Comparison of ENCODE assay signal across 14 cellular contexts in the genomic region with DNA sequence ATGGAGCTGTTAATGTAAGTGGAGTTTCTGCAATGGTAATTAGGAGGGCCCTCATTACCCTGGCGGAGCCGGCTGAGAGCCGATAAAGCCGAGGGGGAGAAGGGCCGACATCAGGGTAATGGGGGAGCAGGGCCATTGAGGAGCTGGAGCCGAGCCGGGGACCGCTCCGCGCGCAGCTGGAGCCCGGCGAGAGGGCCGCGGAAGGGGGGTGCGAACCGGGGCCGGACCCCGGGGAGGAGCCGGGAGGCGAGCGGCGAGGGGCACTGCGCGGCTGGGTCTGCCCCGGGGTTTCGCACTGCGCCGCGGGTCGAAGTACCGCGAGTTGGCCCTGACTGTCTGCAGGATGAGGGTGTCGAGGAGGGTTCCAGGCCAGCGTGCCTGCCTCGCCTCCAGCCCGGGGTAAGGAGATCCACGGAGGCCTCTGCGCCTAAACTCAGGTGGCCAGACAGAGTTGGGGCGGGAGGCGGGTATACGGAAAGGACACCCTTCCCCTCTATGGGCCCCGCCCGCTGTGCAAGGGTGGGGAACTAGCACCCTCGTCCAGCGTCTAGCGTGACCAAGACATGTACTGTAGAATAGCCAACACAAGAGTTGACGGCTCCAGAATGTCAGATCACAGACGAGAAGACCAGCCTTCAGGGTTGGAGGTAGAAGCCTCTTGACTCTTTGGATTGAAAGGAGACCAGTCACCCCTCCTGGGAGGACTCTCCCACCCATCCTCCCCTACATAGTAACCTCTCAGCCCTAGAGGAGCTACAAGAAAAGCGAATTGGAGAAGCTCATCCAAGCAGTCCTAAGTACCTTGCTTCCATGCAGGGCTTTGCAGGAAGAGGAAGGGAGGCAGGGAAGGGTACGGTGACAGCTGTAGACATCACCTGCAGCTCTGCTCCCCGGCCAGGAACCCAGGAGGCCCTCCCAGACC. TPM values are rescaled to one million over a fixed set of nuclear protein-coding genes. Genes with fewer than 3 reads are reported as not detected.
DNase-seq lines count a peak whose midpoint lies in the region; ATAC-seq, FAIRE-seq and TF ChIP-seq lines count a peak whose summit lies in the region.
"Had no signal": no experiment of that assay in that cellular context is flagged by ENCODE, and none has a peak within 500 bp of the region (broad histone marks: within the 10 kb centered on the region; RNA-seq: fewer than 3 reads in every experiment).

No MANE protein-coding gene starts in this region.

- H3K36me3 ChIP-seq in heart right ventricle (no peaks in the 10 kb centered on the region), urinary bladder (ENCODE audit: insufficient read depth) (no peaks in the 10 kb centered on the region), PC-9 (ENCODE audit: low read depth) (no peaks in the 10 kb centered on the region), pancreas (no peaks in the 10 kb centered on the region)
- H3K36me3 ChIP-seq in CD8-positive, alpha-beta memory T cell (ENCODE audit: insufficient read depth, low read length), result no peaks in the 10 kb centered on the region
- H3K36me3 ChIP-seq: upper lobe of left lung had no signal

- peaks cover 0 to 2% (median 0%) of the 10 kb centered on the region in 7 donors for H3K9me3 Mint-ChIP-seq in naive B cell
- H3K9me3 Mint-ChIP-seq in CD8-positive, alpha-beta memory T cell, result no peaks in the 10 kb centered on the region

- no peaks in the 10 kb centered on the region for H3F3A ChIP-seq in PC-9 (ENCODE audit: insufficient read depth, low read depth)

- H3K4me3 ChIP-seq in heart right ventricle (peak overlapping the region in 6 of 10 donors; percentile 9 to 39 (median 34)), coronary artery (peak overlapping the region; percentile 60), urinary bladder (ENCODE audit: low read depth, low read length) (peak overlapping the region; percentile 0), PC-9 (no peak overlapping the region), pancreas (no peak overlapping the region)
- H3K4me3 ChIP-seq in CD8-positive, alpha-beta memory T cell (ENCODE audit: low read length), result no peak overlapping the region

- H3K27ac Mint-ChIP-seq in naive B cell, result no peak overlapping the region
- peak overlapping the region in 1 of 8 donors; percentile 87 for H3K27ac Mint-ChIP-seq in CD8-positive, alpha-beta memory T cell

- H3K27me3 Mint-ChIP-seq in naive B cell, result peaks cover 66 to 89% (median 88%) of the 10 kb centered on the region in 3 donors
- H3K27me3 Mint-ChIP-seq in CD8-positive, alpha-beta memory T cell, result peaks cover 51 to 80% of the 10 kb centered on the region in 2 donors

- DNase-seq in heart right ventricle (no peak), left ventricle myocardium superior (no peak), coronary artery (ENCODE audit: low spot score) (no peak), naive B cell (no peak), PC-9 (no peak), pancreas (no peak)
- DNase-seq in CD8-positive, alpha-beta memory T cell, result no peak
- DNase-seq: activated effector memory CD4-positive, alpha-beta T cell treated with Interleukin-2 at 50 U/mL for 16 hours; left colon; NCI-H2081; RPMI8226 had no signal

- H3K4me1 Mint-ChIP-seq in naive B cell, result peaks cover 19 to 34% (median 26%) of the 10 kb centered on the region in 3 donors
- peaks cover 1 to 20% (median 7%) of the 10 kb centered on the region in 3 donors for H3K4me1 Mint-ChIP-seq in CD8-positive, alpha-beta memory T cell

- H4K20me1 ChIP-seq in PC-9 (ENCODE audit: insufficient read depth), result no peaks in the 10 kb centered on the region

- H3K9me3 ChIP-seq in heart right ventricle (no peaks in the 10 kb centered on the region), PC-9 (ENCODE audit: insufficient read depth, low read depth) (no peaks in the 10 kb centered on the region), pancreas (no peaks in the 10 kb centered on the region)
- no peaks in the 10 kb centered on the region for H3K9me3 ChIP-seq in CD8-positive, alpha-beta memory T cell (ENCODE audit: low read length)
- H3K9me3 ChIP-seq: upper lobe of left lung had no signal

- H3K4me2 ChIP-seq in PC-9, result no peak overlapping the region

- no peaks in the 10 kb centered on the region for H3K79me2 ChIP-seq in PC-9 (ENCODE audit: low read depth)

- no peak for TF ChIP-seq CTCF in heart right ventricle (IDR thresholded peaks at IDR 0.05)
- TF ChIP-seq CTCF in coronary artery (IDR thresholded peaks at IDR 0.05), result no peak
- no peak for TF ChIP-seq CTCF in PC-9 (conservative IDR thresholded peaks at IDR 0.05)
- no peak for TF ChIP-seq CTCF in pancreas (IDR thresholded peaks at IDR 0.05)

- FAIRE-seq in pancreas (lab: Jason Lieb, UNC), result no peak

- H3K27me3 ChIP-seq in heart right ventricle (peaks cover 11 to 88% (median 69%) of the 10 kb centered on the region in 7 donors), PC-9 (ENCODE audit: insufficient read depth, low read depth) (0 out of 2 replicates have a peak, but pooled peaks cover 3% of the 10 kb centered on the region), pancreas (peaks cover 0 to 10% (median 0%) of the 10 kb centered on the region in 4 donors)
- peaks cover 53% of the 10 kb centered on the region for H3K27me3 ChIP-seq in CD8-positive, alpha-beta memory T cell (ENCODE audit: insufficient read depth, low read length, poor library complexity, severe bottlenecking)

- CTCF ChIA-PET in CD8-positive, alpha-beta memory T cell (lab: Charles Lee), result interaction anchor here (1.1 to 1.4 kb wide), 2 partner anchors 9 to 71 kb away, joined by 3 to 7 read pairs; no protein-coding TSS in a partner anchor
- CTCF ChIA-PET in PC-9 (lab: Charles Lee), result no interaction called here

- H3K4me3 Mint-ChIP-seq in naive B cell, result peak overlapping the region in 5 of 8 donors; percentile 14 to 64 (median 53)
- H3K4me3 Mint-ChIP-seq in CD8-positive, alpha-beta memory T cell, result peak overlapping the region in 3 of 7 donors; percentile 11 to 62 (median 23)

- POLR2A ChIA-PET in CD8-positive, alpha-beta memory T cell (lab: Charles Lee), result no interaction called here
- POLR2A ChIA-PET in PC-9 (lab: Charles Lee; ENCODE audit: unreplicated experiment), result no interaction called here

- H3K9me2 ChIP-seq in PC-9 (ENCODE audit: insufficient read depth), result no peaks in the 10 kb centered on the region

- 9 to 10% methylated on average over 52 of the region's 52 CpGs for WGBS in heart right ventricle, 2 donors
- 12% methylated on average over 52 of the region's 52 CpGs for WGBS in urinary bladder
- WGBS in pancreas, 2 donors, result 20 to 22% methylated on average over 50 to 52 of the region's 52 CpGs

- no peak overlapping the region for H2AFZ ChIP-seq in PC-9

- H3K4me1 ChIP-seq in heart right ventricle, result peaks cover 0 to 9% (median 6%) of the 10 kb centered on the region in 9 donors
- H3K4me1 ChIP-seq in urinary bladder (ENCODE audit: insufficient read depth), result no peaks in the 10 kb centered on the region
- H3K4me1 ChIP-seq in CD8-positive, alpha-beta memory T cell (ENCODE audit: insufficient read depth, low read length), result no peaks in the 10 kb centered on the region
- H3K4me1 ChIP-seq in PC-9 (replicated peaks; ENCODE audit: insufficient read depth), result no peaks in the 10 kb centered on the region
- no peaks in the 10 kb centered on the region for H3K4me1 ChIP-seq in pancreas

- peaks cover 0 to under 1% of the 10 kb centered on the region in 2 donors for H3K36me3 Mint-ChIP-seq in naive B cell
- no peaks in the 10 kb centered on the region for H3K36me3 Mint-ChIP-seq in CD8-positive, alpha-beta memory T cell

- no TSS peak for BruUV-seq in PC-9 (replicated peaks; lab: Mats Ljungman, UMichigan)

- intact Hi-C loops in heart right ventricle (cut with DNase I), result loop anchor here in 1 of 10 donors (10.0 kb wide), 2 partner anchors 70 to 280 kb away; no protein-coding TSS in a partner anchor
- intact Hi-C loops in left ventricle myocardium superior (cut with micrococcal nuclease), result no loop called here
- intact Hi-C loops in PC-9 (cut with micrococcal nuclease; ENCODE audit: unreplicated experiment), result no loop called here
- intact Hi-C loops in pancreas (cut with DNase I), result no loop called here

- H3K27ac ChIP-seq in heart right ventricle, result no peak overlapping the region
- no peak overlapping the region for H3K27ac ChIP-seq in coronary artery
- no peak overlapping the region for H3K27ac ChIP-seq in urinary bladder (ENCODE audit: low read depth)
- no peak overlapping the region for H3K27ac ChIP-seq in CD8-positive, alpha-beta memory T cell (ENCODE audit: low read depth, low read length)
- no peak overlapping the region for H3K27ac ChIP-seq in PC-9
- no peak overlapping the region for H3K27ac ChIP-seq in pancreas
- H3K27ac ChIP-seq: upper lobe of left lung had no signal

- ATAC-seq in heart right ventricle, result peak in 3 of 8 donors; percentile 11 to 28 (median 22)
- no peak for ATAC-seq in left ventricle myocardium superior
- ATAC-seq in naive B cell (ENCODE audit: low read depth in 2 of 2), result peak; percentile 11 to 18
- no peak for ATAC-seq in pancreas
- ATAC-seq: left colon had no signal

RNA-seq across cellular contexts. Expression of a gene that starts 55.2 kb away (rescaled TPM):
- total RNA-seq in heart right ventricle (not detected), left ventricle myocardium superior (not detected), urinary bladder (not detected), PC-9 (2021) (not detected in 2 replicates), pancreas (not detected)
- polyA plus RNA-seq in heart right ventricle (not detected), naive B cell (ENCODE audit: low read depth in 6 of 6) (not detected), urinary bladder (not detected), pancreas (not detected)
- not detected for total RNA-seq in CD8-positive, alpha-beta memory T cell
- polyA plus RNA-seq in CD8-positive, alpha-beta memory T cell, result not detected
- total RNA-seq: left colon had no signal
- polyA plus RNA-seq: BJ had no signal

Comparison
In these comparisons a context has a peak if more than half of its experiments do, and no peak if none do; other contexts are left out.
1. ATAC-seq: peak in naive B cell (2 of 2); none in left ventricle myocardium superior (single experiment) and pancreas (0 of 4).
2. H3K4me3 ChIP-seq: peak in heart right ventricle (6 of 10), coronary artery (single experiment) and urinary bladder (single experiment); none in CD8-positive, alpha-beta memory T cell (single experiment), PC-9 (single experiment) and pancreas (0 of 4).